In genomic region chr10:71818674-71819260, GRCh38 we compare ENCODE assay signal across 17 cellular contexts. TPM values are rescaled to one million over a fixed set of nuclear protein-coding genes. Genes with fewer than 3 reads are reported as not detected.
DNase-seq lines count a peak whose midpoint lies in the region; ATAC-seq, FAIRE-seq and TF ChIP-seq lines count a peak whose summit lies in the region.
"Had no signal": no experiment of that assay in that cellular context is flagged by ENCODE, and none has a peak within 500 bp of the region (broad histone marks: within the 10 kb centered on the region; RNA-seq: fewer than 3 reads in every experiment).

No MANE protein-coding gene starts in this region.

- H3K27ac Mint-ChIP-seq in T-helper 17 cell (peak overlapping the region; percentile 24), endodermal cell (peak overlapping the region; percentile 30)
- H3K27ac Mint-ChIP-seq: B cell had no signal

- no peak for TF ChIP-seq POLR2A in gastrocnemius medialis (IDR thresholded peaks at IDR 0.05)

- ATAC-seq in T-helper 17 cell (no peak), gastrocnemius medialis (no peak), pancreas (no peak)
- ATAC-seq: HepG2 had no signal

- H3K27me3 ChIP-seq in HL-60 (ENCODE audit: insufficient read depth, poor library complexity, severe bottlenecking) (no peaks in the 10 kb centered on the region), endodermal cell (ENCODE audit: control insufficient read depth, insufficient read depth, low read length, poor library complexity, severe bottlenecking) (no peaks in the 10 kb centered on the region), gastrocnemius medialis (no peaks in the 10 kb centered on the region), pancreas (no peaks in the 10 kb centered on the region)
- H3K27me3 ChIP-seq: MG63 had no signal

- H3K36me3 ChIP-seq in endodermal cell (ENCODE audit: control insufficient read depth, insufficient read depth, low read length) (peaks cover 91% of the 10 kb centered on the region), gastrocnemius medialis (peaks cover 10 to 91% of the 10 kb centered on the region in 2 donors), pancreas (peaks cover 16 to 85% (median 47%) of the 10 kb centered on the region in 3 donors)

- intact Hi-C loops in gastrocnemius medialis (cut with DNase I; ENCODE audit: low total_unique reads) (no loop called here), pancreas (cut with DNase I) (loop anchor here in 1 of 3 donors (10.0 kb wide), 1 partner anchor 434 kb away; no protein-coding TSS in a partner anchor)

- H3K36me3 Mint-ChIP-seq in T-helper 17 cell (ENCODE audit: low read depth), result peaks cover 4% of the 10 kb centered on the region
- peaks cover 84% of the 10 kb centered on the region for H3K36me3 Mint-ChIP-seq in endodermal cell (ENCODE audit: low read depth)

- H3K9me3 ChIP-seq in T-helper 17 cell (ENCODE audit: control insufficient read depth, low read length, poor library complexity, severe bottlenecking) (no peaks in the 10 kb centered on the region), endodermal cell (ENCODE audit: control insufficient read depth, low read length) (no peaks in the 10 kb centered on the region), gastrocnemius medialis (no peaks in the 10 kb centered on the region), pancreas (no peaks in the 10 kb centered on the region)
- H3K9me3 ChIP-seq: MG63 had no signal

- no peak overlapping the region for H3K9ac ChIP-seq in endodermal cell (ENCODE audit: extremely low read depth, low read length, poor library complexity, severe bottlenecking)
- H3K9ac ChIP-seq: KMS-11 had no signal

- H3K4me3 ChIP-seq in HL-60 (replicated peaks; ENCODE audit: insufficient read depth, low read length) (no peak overlapping the region), endodermal cell (ENCODE audit: low read length) (no peak overlapping the region), gastrocnemius medialis (no peak overlapping the region), pancreas (no peak overlapping the region)
- H3K4me3 ChIP-seq: MG63 had no signal

- 90 to 94% methylated on average over 8 to 14 of the region's 14 CpGs for WGBS in endodermal cell (ENCODE audit: insufficient coverage in 1 of 2, insufficient read length in 1 of 2), 2 experiments
- WGBS in pancreas, 2 donors, result 89 to 98% methylated on average over 14 of the region's 14 CpGs

- H3K27ac ChIP-seq in HL-60 (replicated peaks) (peak overlapping the region; percentile 78), endodermal cell (ENCODE audit: low read depth, low read length) (no peak overlapping the region), gastrocnemius medialis (peak overlapping the region; percentile 61 to 69 (median 68)), pancreas (no peak overlapping the region)
- H3K27ac ChIP-seq: KMS-11 had no signal

- H3K4me3 Mint-ChIP-seq in T-helper 17 cell (no peak overlapping the region), endodermal cell (no peak overlapping the region)
- H3K4me3 Mint-ChIP-seq: B cell had no signal

- H3K4me1 ChIP-seq in endodermal cell (ENCODE audit: control insufficient read depth, insufficient read depth, low read length), result no peaks in the 10 kb centered on the region
- H3K4me1 ChIP-seq in gastrocnemius medialis, result peaks cover 15 to 25% of the 10 kb centered on the region in 2 donors
- H3K4me1 ChIP-seq in pancreas, result no peaks in the 10 kb centered on the region

- DNase-seq in HL-60 (ENCODE audit: low read depth in 1 of 2, low spot score in 1 of 2), result no peak
- no peak for DNase-seq in T-helper 17 cell
- DNase-seq in endodermal cell, result no peak
- no peak for DNase-seq in gastrocnemius medialis
- no peak for DNase-seq in activated CD4-positive, alpha-beta T cell treated with anti-CD3 and anti-CD28 coated beads, Interleukin-2, amount 50 U/mL, for 4 hours
- DNase-seq in NCI-H345 (lab: John Stamatoyannopoulos, UW), result no peak
- no peak for DNase-seq in pancreas
- DNase-seq in stimulated activated CD4-positive, alpha-beta T cell treated with anti-CD3 and anti-CD28 coated beads, Interleukin-4, amount 100 ng/mL, for 24 hours, result no peak
- DNase-seq: DMS 273 treated with DMSO at 0.1 percent for 48 hours, MG63, NCI-H1105, NCI-H1694 treated with DMSO at 0.1 percent for 48 hours, NCI-H774, SIG-M5 had no signal

- FAIRE-seq in pancreas (lab: Jason Lieb, UNC), result no peak
- FAIRE-seq: HepG2 had no signal

- no peak for TF ChIP-seq CTCF in HL-60 (IDR thresholded peaks at IDR 0.05; ENCODE audit: insufficient read depth, low read length)
- TF ChIP-seq CTCF in endodermal cell (conservative IDR thresholded peaks at IDR 0.05), result no peak
- no peak for TF ChIP-seq CTCF in gastrocnemius medialis (IDR thresholded peaks at IDR 0.05 in 4 of 5, conservative IDR thresholded peaks at IDR 0.05 in 1 of 5)
- TF ChIP-seq CTCF in pancreas (IDR thresholded peaks at IDR 0.05), result no peak

- no peaks in the 10 kb centered on the region for H3K9me3 Mint-ChIP-seq in endodermal cell

- H3K27me3 Mint-ChIP-seq in T-helper 17 cell (no peaks in the 10 kb centered on the region), endodermal cell (ENCODE audit: insufficient read depth) (no peaks in the 10 kb centered on the region)
- H3K27me3 Mint-ChIP-seq: B cell had no signal

- in situ Hi-C loops in gastrocnemius medialis (cut with MboI; ENCODE audit: low sequenced_read_pairs in 4 of 4), result loop anchor here (10.0 to 25.0 kb wide), 4 partner anchors 431 to 506 kb away; partner anchors contain the start of genes CDH23 (in 2 of the 4) and SLC29A3 (in 2 of the 4)

- H3K4me1 Mint-ChIP-seq in T-helper 17 cell, result peaks cover 4% of the 10 kb centered on the region
- no peaks in the 10 kb centered on the region for H3K4me1 Mint-ChIP-seq in endodermal cell
- H3K4me1 Mint-ChIP-seq: B cell had no signal

RNA-seq across cellular contexts. Expression of gene PSAP, which starts 32.3 kb away (rescaled TPM):
- 100 to 1,000 TPM; 225 to 235 TPM for total RNA-seq in T-helper 17 cell
- total RNA-seq in endodermal cell, result 100 to 1,000 TPM; 456 to 549 TPM
- polyA plus RNA-seq in endodermal cell (2013, experiment 1 of 2), result 500 TPM
- 448 TPM for polyA plus RNA-seq in endodermal cell (2013, experiment 2 of 2)
- total RNA-seq in gastrocnemius medialis, result 1,000 to 10,000 TPM in 3 of 4 donors, 100 to 1,000 TPM in 1; 833 to 1,730 (median 1,179) TPM
- total RNA-seq in pancreas, result 100 to 1,000 TPM; 301 to 781 (median 358) TPM
- 100 to 1,000 TPM; 225 to 473 TPM for polyA plus RNA-seq in pancreas

RNA-seq across cellular contexts. Expression of gene VSIR, which starts 45.4 kb away (rescaled TPM):
- total RNA-seq in T-helper 17 cell, result 100 to 1,000 TPM; 119 to 124 TPM
- under 1 TPM; 0.07 to 0.68 TPM for total RNA-seq in endodermal cell
- polyA plus RNA-seq in endodermal cell (2013, experiment 1 of 2), result 0.61 TPM
- 0.12 TPM for polyA plus RNA-seq in endodermal cell (2013, experiment 2 of 2)
- 10 to 100 TPM in 3 of 4 donors, 1 to 10 TPM in 1; 7.9 to 20.7 (median 16.9) TPM for total RNA-seq in gastrocnemius medialis
- 10 to 100 TPM in 3 of 6 donors, 1 to 10 TPM in 3; 3.7 to 27.6 (median 9.7) TPM for total RNA-seq in pancreas
- polyA plus RNA-seq in pancreas, result 10 to 100 TPM in 1 of 2 donors, 1 to 10 TPM in 1; 5.9 to 10.2 TPM

Comparison
In these comparisons a context has a peak if more than half of its experiments do, and no peak if none do; other contexts are left out.
1. H3K27ac ChIP-seq: peak in HL-60 (single experiment) and gastrocnemius medialis (4 of 4); none in endodermal cell (single experiment) and pancreas (0 of 4).
2. RNA of gene VSIR, which starts 45.4 kb away (total RNA-seq): 119 to 124 TPM in T-helper 17 cell; 7.9 to 20.7 TPM in gastrocnemius medialis, 3.7 to 27.6 TPM in pancreas and 0.07 to 0.68 TPM in endodermal cell; every median in the first group is over 4 times any median in the second.